ENCODE assay signal across 21 cellular contexts in the genomic region with DNA sequence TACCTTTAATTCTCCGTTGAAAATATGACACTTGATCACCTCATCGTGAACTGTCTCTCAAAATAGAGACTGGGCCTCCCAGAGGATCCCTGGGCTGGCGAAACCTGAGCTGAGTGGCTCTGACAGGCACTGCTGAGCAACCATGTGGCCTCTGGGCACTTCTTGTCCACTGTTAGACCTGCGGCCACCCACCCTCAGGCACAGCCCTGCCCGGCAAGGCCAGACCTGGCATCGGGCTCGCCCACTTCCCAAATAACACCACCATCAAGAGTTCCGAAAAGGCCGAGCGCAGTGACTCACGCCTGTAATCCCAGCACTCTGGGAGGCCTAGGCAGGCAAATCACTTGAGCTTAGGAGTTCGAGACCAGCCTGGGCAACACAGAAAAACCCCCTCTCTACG.
DNase-seq lines count a peak whose midpoint lies in the region; TF ChIP-seq lines count a peak whose summit lies in the region.
"Had no signal": no experiment of that assay in that cellular context is flagged by ENCODE, and none has a peak within 500 bp of the region (broad histone marks: within the 10 kb centered on the region; RNA-seq: fewer than 3 reads in every experiment).

No MANE protein-coding gene starts in this region.

- no peaks in the 10 kb centered on the region for H3K9me2 ChIP-seq in Karpas-422 (replicated peaks; ENCODE audit: insufficient read depth, low read length)

- H3K36me3 ChIP-seq in skeletal muscle tissue (ENCODE audit: control insufficient read depth in 3 of 3, insufficient read depth in 3 of 3, low read length in 3 of 3) (no peaks in the 10 kb centered on the region), Karpas-422 (ENCODE audit: insufficient read depth, low read length) (no peaks in the 10 kb centered on the region)
- H3K36me3 ChIP-seq: upper lobe of left lung had no signal

- H3K4me1 ChIP-seq in skeletal muscle tissue (ENCODE audit: control insufficient read depth in 3 of 3, insufficient read depth in 3 of 3, low read length in 3 of 3): peaks cover 26 to 64% (median 42%) of the 10 kb centered on the region in 3 donors
- H3K4me1 ChIP-seq in Karpas-422 (ENCODE audit: low read length): peaks cover 7% of the 10 kb centered on the region
- H3K4me1 ChIP-seq: foreskin keratinocyte had no signal

- no peaks in the 10 kb centered on the region for H4K20me1 ChIP-seq in Karpas-422 (ENCODE audit: insufficient read depth, low read depth, low read length)

- H3K4me3 ChIP-seq in skeletal muscle tissue (ENCODE audit: low read length in 3 of 3) (peak overlapping the region in 1 of 3 donors; percentile 38), coronary artery (no peak overlapping the region), Karpas-422 (ENCODE audit: low read length) (no peak overlapping the region)
- H3K4me3 ChIP-seq: upper lobe of left lung had no signal

- no peaks in the 10 kb centered on the region for H3K79me2 ChIP-seq in Karpas-422 (ENCODE audit: low read length)

- TF ChIP-seq CTCF in coronary artery (IDR thresholded peaks at IDR 0.05): no peak

- peak overlapping the region; percentile 93 for H3K27ac ChIP-seq in skeletal muscle tissue (ENCODE audit: low read depth, low read length)
- no peak overlapping the region for H3K27ac ChIP-seq in coronary artery
- H3K27ac ChIP-seq in Karpas-422 (ENCODE audit: low read length): no peak overlapping the region
- H3K27ac ChIP-seq: foreskin keratinocyte, upper lobe of left lung had no signal

- H3K9ac ChIP-seq in skeletal muscle tissue (ENCODE audit: low read depth in 1 of 3, low read length in 3 of 3) (peak overlapping the region; percentile 10 to 57 (median 51)), Karpas-422 (ENCODE audit: low read length) (no peak overlapping the region)

- peak; percentile 38 for DNase-seq in activated CD8-positive, alpha-beta memory T cell treated with anti-CD3 and anti-CD28 coated beads for 24 hours
- DNase-seq in activated CD8-positive, alpha-beta memory T cell treated with anti-CD3 and anti-CD28 coated beads, Interleukin-2, amount 50 U/mL, for 4 hours: no peak
- DNase-seq in cerebellum (ENCODE audit: low spot score) (peak; percentile 86), left kidney (ENCODE audit: low read depth, low spot score) (peak; percentile 59), coronary artery (ENCODE audit: low spot score) (no peak), NCI-H2227 treated with DMSO at 0.1 percent for 48 hours (lab: John Stamatoyannopoulos, UW) (no peak), Karpas-422 (no peak)
- DNase-seq: activated CD4-positive, CD25-positive, alpha-beta regulatory T cell treated with anti-CD3 and anti-CD28 coated beads, Interleukin-2, amount 50 U/mL, for 72 hours; activated CD8-positive, alpha-beta T cell treated with anti-CD3 and anti-CD28 coated beads, Interleukin-2, amount 10 ng/mL, durations not matched to agents 7 days and 5 days; activated naive CD4-positive, alpha-beta T cell treated with anti-CD3 and anti-CD28 coated beads, Interleukin-2, amount 10 ng/mL, durations not matched to agents 7 days and 5 days; activated T-cell treated with anti-CD3 and anti-CD28 coated beads, Interleukin-2, amount 50 U/mL, for 48 hours; central memory CD4-positive, alpha-beta T cell; DND-41; foreskin keratinocyte; kidney; mesenchymal stem cell; naive thymus-derived CD4-positive, alpha-beta T cell; NCI-H1436; NCI-H82 had no signal

- H3K9me3 ChIP-seq in skeletal muscle tissue (ENCODE audit: control insufficient read depth in 3 of 3, low read length in 3 of 3) (no peaks in the 10 kb centered on the region), Karpas-422 (ENCODE audit: low read length) (no peaks in the 10 kb centered on the region)
- H3K9me3 ChIP-seq: upper lobe of left lung had no signal

- H3K27me3 ChIP-seq in skeletal muscle tissue (ENCODE audit: control insufficient read depth in 3 of 3, insufficient read depth in 3 of 3, low read length in 3 of 3) (no peaks in the 10 kb centered on the region), Karpas-422 (ENCODE audit: low read length) (no peaks in the 10 kb centered on the region)
- H3K27me3 ChIP-seq: upper lobe of left lung had no signal

- H3K4me2 ChIP-seq in Karpas-422 (ENCODE audit: low read depth, low read length, poor library complexity, severe bottlenecking): no peak overlapping the region

- H2AFZ ChIP-seq in Karpas-422 (ENCODE audit: low read length): no peak overlapping the region

Comparison
In these comparisons a context has a peak if more than half of its experiments do, and no peak if none do; other contexts are left out.
1. DNase-seq: peak in activated CD8-positive, alpha-beta memory T cell treated with anti-CD3 and anti-CD28 coated beads for 24 hours (single experiment), cerebellum (single experiment) and left kidney (single experiment); none in activated CD8-positive, alpha-beta memory T cell treated with anti-CD3 and anti-CD28 coated beads, Interleukin-2, amount 50 U/mL, for 4 hours (single experiment), coronary artery (single experiment), NCI-H2227 treated with DMSO at 0.1 percent for 48 hours (single experiment) and Karpas-422 (single experiment).